ENCODE assay signal across 8 cellular contexts in genomic region chr4:6087669-6088068, GRCh38.
DNase-seq lines count a peak whose midpoint lies in the region; TF ChIP-seq lines count a peak whose summit lies in the region.

No MANE protein-coding gene starts in this region.

- intact Hi-C loops in ascending aorta (cut with DNase I), result no loop called here
- intact Hi-C loops in activated T-helper 2 cell treated with anti-CD3 and anti-CD28 coated beads, Interferon-gamma antibody, Interleukin-2, Interleukin-4, amounts not matched to agents 10 μg/mL and 5 μg/mL and 100 μg/mL, durations not matched to agents 14 hours and 24 hours and 36 hours (cut with micrococcal nuclease), result no loop called here
- intact Hi-C loops in activated CD4-positive, alpha-beta T cell treated with anti-CD3 and anti-CD28 coated beads, Interleukin-2, amount 10 ng/mL, durations not matched to agents 24 days and 14 days (cut with micrococcal nuclease), result no loop called here

- H3K27ac ChIP-seq in ascending aorta, result no peak overlapping the region

- peak; percentile 32 for TF ChIP-seq CTCF in BJ (IDR thresholded peaks at IDR 0.05; ENCODE audit: insufficient read depth, low read depth, low read length)
- TF ChIP-seq CTCF in ascending aorta (IDR thresholded peaks at IDR 0.05), result no peak

- peaks cover 13% of the 10 kb centered on the region for H3K36me3 Mint-ChIP-seq in activated T-helper 2 cell treated with anti-CD3 and anti-CD28 coated beads, Interferon-gamma antibody, Interleukin-2, Interleukin-4, amounts not matched to agents 10 μg/mL and 5 μg/mL and 100 μg/mL, durations not matched to agents 14 hours and 24 hours and 36 hours (ENCODE audit: low read depth)
- peaks cover 11% of the 10 kb centered on the region for H3K36me3 Mint-ChIP-seq in activated CD4-positive, alpha-beta T cell treated with anti-CD3 and anti-CD28 coated beads, Interleukin-2, amount 10 ng/mL, durations not matched to agents 24 days and 14 days (ENCODE audit: low read depth)

- H3K27ac Mint-ChIP-seq in activated T-helper 2 cell treated with anti-CD3 and anti-CD28 coated beads, Interferon-gamma antibody, Interleukin-2, Interleukin-4, amounts not matched to agents 10 μg/mL and 5 μg/mL and 100 μg/mL, durations not matched to agents 14 hours and 24 hours and 36 hours, result no peak overlapping the region
- H3K27ac Mint-ChIP-seq in activated CD4-positive, alpha-beta T cell treated with anti-CD3 and anti-CD28 coated beads, Interleukin-2, amount 10 ng/mL, durations not matched to agents 24 days and 14 days, result no peak overlapping the region

- no peaks in the 10 kb centered on the region for H3K27me3 Mint-ChIP-seq in activated T-helper 2 cell treated with anti-CD3 and anti-CD28 coated beads, Interferon-gamma antibody, Interleukin-2, Interleukin-4, amounts not matched to agents 10 μg/mL and 5 μg/mL and 100 μg/mL, durations not matched to agents 14 hours and 24 hours and 36 hours (ENCODE audit: low read depth)
- H3K27me3 Mint-ChIP-seq in activated CD4-positive, alpha-beta T cell treated with anti-CD3 and anti-CD28 coated beads, Interleukin-2, amount 10 ng/mL, durations not matched to agents 24 days and 14 days, result no peaks in the 10 kb centered on the region

- H3K4me3 ChIP-seq in BJ (ENCODE audit: low read depth, low read length) (no peak overlapping the region), ascending aorta (no peak overlapping the region)

- no peaks in the 10 kb centered on the region for H3K36me3 ChIP-seq in BJ (ENCODE audit: control insufficient read depth, insufficient read depth, low read length)
- H3K36me3 ChIP-seq in ascending aorta, result no peaks in the 10 kb centered on the region

- DNase-seq in BJ (ENCODE audit: low read depth) (no peak), HuH-7 (ENCODE audit: low spot score) (peak; percentile 32), SK-MEL-5 (ENCODE audit: low read depth, low spot score) (peak; percentile 68), hippocampal formation (lab: John Stamatoyannopoulos, UW) (peak; percentile 35 to 65), GOT3 (lab: John Stamatoyannopoulos, UW) (no peak), ascending aorta (ENCODE audit: low spot score in 2 of 2) (no peak)
- DNase-seq in activated T-helper 2 cell treated with anti-CD3 and anti-CD28 coated beads, Interferon-gamma antibody, Interleukin-2, Interleukin-4, amounts not matched to agents 10 μg/mL and 5 μg/mL and 100 μg/mL, durations not matched to agents 14 hours and 24 hours and 36 hours (ENCODE audit: low spot score), result no peak
- DNase-seq in activated CD4-positive, alpha-beta T cell treated with anti-CD3 and anti-CD28 coated beads, Interleukin-2, amount 10 ng/mL, durations not matched to agents 24 days and 14 days, result no peak

- POLR2A ChIA-PET in BJ (lab: Charles Lee), result no interaction called here

- in situ Hi-C loops in SK-MEL-5 (cut with HindIII; ENCODE audit: low pct_unique_long_range_greater_than_20kb, low sequenced_read_pairs), result no loop called here

- no peaks in the 10 kb centered on the region for H3K4me1 ChIP-seq in ascending aorta

- no peak overlapping the region for H3K4me3 Mint-ChIP-seq in activated T-helper 2 cell treated with anti-CD3 and anti-CD28 coated beads, Interferon-gamma antibody, Interleukin-2, Interleukin-4, amounts not matched to agents 10 μg/mL and 5 μg/mL and 100 μg/mL, durations not matched to agents 14 hours and 24 hours and 36 hours (ENCODE audit: low read depth)
- no peak overlapping the region for H3K4me3 Mint-ChIP-seq in activated CD4-positive, alpha-beta T cell treated with anti-CD3 and anti-CD28 coated beads, Interleukin-2, amount 10 ng/mL, durations not matched to agents 24 days and 14 days

- H3K9me3 Mint-ChIP-seq in activated T-helper 2 cell treated with anti-CD3 and anti-CD28 coated beads, Interferon-gamma antibody, Interleukin-2, Interleukin-4, amounts not matched to agents 10 μg/mL and 5 μg/mL and 100 μg/mL, durations not matched to agents 14 hours and 24 hours and 36 hours, result no peaks in the 10 kb centered on the region
- H3K9me3 Mint-ChIP-seq in activated CD4-positive, alpha-beta T cell treated with anti-CD3 and anti-CD28 coated beads, Interleukin-2, amount 10 ng/mL, durations not matched to agents 24 days and 14 days, result no peaks in the 10 kb centered on the region

- CTCF ChIA-PET in BJ (lab: Yijun Ruan, JAX), result interaction anchor here (5.3 kb wide), 1 partner anchor 89 kb away, joined by 26 read pairs; no protein-coding TSS in a partner anchor

- peaks cover 6% of the 10 kb centered on the region for H3K4me1 Mint-ChIP-seq in activated T-helper 2 cell treated with anti-CD3 and anti-CD28 coated beads, Interferon-gamma antibody, Interleukin-2, Interleukin-4, amounts not matched to agents 10 μg/mL and 5 μg/mL and 100 μg/mL, durations not matched to agents 14 hours and 24 hours and 36 hours (ENCODE audit: low read depth)
- peaks cover 4% of the 10 kb centered on the region for H3K4me1 Mint-ChIP-seq in activated CD4-positive, alpha-beta T cell treated with anti-CD3 and anti-CD28 coated beads, Interleukin-2, amount 10 ng/mL, durations not matched to agents 24 days and 14 days

- no peaks in the 10 kb centered on the region for H3K9me3 ChIP-seq in ascending aorta

- H3K27me3 ChIP-seq in BJ (ENCODE audit: control insufficient read depth, insufficient read depth, low read length) (no peaks in the 10 kb centered on the region), ascending aorta (no peaks in the 10 kb centered on the region)

Comparison
In these comparisons a context has a peak if more than half of its experiments do, and no peak if none do; other contexts are left out.
1. DNase-seq: peak in HuH-7 (single experiment), SK-MEL-5 (single experiment) and hippocampal formation (2 of 2); none in BJ (single experiment), GOT3 (single experiment), ascending aorta (0 of 2), activated T-helper 2 cell treated with anti-CD3 and anti-CD28 coated beads, Interferon-gamma antibody, Interleukin-2, Interleukin-4, amounts not matched to agents 10 μg/mL and 5 μg/mL and 100 μg/mL, durations not matched to agents 14 hours and 24 hours and 36 hours (single experiment) and activated CD4-positive, alpha-beta T cell treated with anti-CD3 and anti-CD28 coated beads, Interleukin-2, amount 10 ng/mL, durations not matched to agents 24 days and 14 days (single experiment).